In the genomic region with DNA sequence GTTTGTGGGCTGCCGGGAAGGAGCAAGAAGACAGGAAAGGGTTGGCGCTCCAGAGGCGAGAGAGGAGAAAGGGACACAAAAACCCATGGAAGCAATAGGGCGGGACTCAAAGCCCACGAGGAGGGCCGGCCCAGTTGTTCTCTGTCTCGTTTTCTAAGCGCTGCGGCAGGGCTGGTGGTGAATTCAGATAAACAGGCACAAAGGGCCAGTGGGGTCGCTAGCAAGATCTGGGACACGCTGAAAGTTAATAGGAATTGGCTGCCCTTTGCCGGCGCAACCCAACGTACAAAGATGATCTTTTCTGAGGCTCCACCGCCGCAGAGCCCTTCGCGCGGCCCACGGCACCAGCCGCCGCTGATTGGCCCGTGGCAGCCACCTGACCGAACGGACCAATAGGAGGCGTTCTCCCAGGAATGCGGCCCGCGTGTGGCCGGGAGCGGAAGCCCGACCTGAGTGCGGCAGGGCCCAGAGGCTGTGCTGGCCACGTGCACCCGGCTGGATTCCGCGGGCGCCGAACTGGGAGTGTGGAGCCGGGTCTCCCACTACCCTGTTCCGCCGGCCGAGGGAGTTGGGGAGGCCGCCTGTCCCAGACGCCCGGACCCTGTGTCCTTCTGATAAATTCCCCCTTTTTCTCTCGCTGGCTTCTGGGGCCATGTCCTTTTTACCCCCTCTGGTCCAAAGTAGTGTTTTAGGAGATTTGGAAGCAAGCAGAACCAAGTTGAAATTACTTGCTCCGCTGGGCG, we compare ENCODE assay signal across 9 cellular contexts. TPM values are rescaled to one million over a fixed set of nuclear protein-coding genes. Genes with fewer than 3 reads are reported as not detected.
DNase-seq lines count a peak whose midpoint lies in the region; ATAC-seq and TF ChIP-seq lines count a peak whose summit lies in the region.
"Had no signal": no experiment of that assay in that cellular context is flagged by ENCODE, and none has a peak within 500 bp of the region (broad histone marks: within the 10 kb centered on the region; RNA-seq: fewer than 3 reads in every experiment).

No MANE protein-coding gene starts in this region.

- H3K27me3 Mint-ChIP-seq in activated CD4-positive, alpha-beta memory T cell treated with anti-CD3 and anti-CD28 coated beads for 36 hours: no peaks in the 10 kb centered on the region

- no peak overlapping the region for H3K4me3 ChIP-seq in lung

- H3K9me3 Mint-ChIP-seq in activated CD4-positive, alpha-beta memory T cell treated with anti-CD3 and anti-CD28 coated beads for 36 hours: no peaks in the 10 kb centered on the region

- no peaks in the 10 kb centered on the region for H3K27me3 ChIP-seq in lung (ENCODE audit: control insufficient read depth, insufficient read depth)

- CTCF ChIA-PET in activated CD4-positive, alpha-beta memory T cell treated with anti-CD3 and anti-CD28 coated beads for 36 hours (lab: Charles Lee): no interaction called here

- 26 to 29% methylated on average over 49 of the region's 49 CpGs for WGBS in lung, 2 donors

- no peak for TF ChIP-seq CTCF in lung (IDR thresholded peaks at IDR 0.05; ENCODE audit: control extremely low read depth, extremely low read depth)

- H3K4me1 ChIP-seq in lung (ENCODE audit: control insufficient read depth in 2 of 2, insufficient read depth in 2 of 2, low read length in 2 of 2): peaks cover 0 to 4% of the 10 kb centered on the region in 2 donors

- peak overlapping the region; percentile 54 for H3K27ac Mint-ChIP-seq in activated CD4-positive, alpha-beta memory T cell treated with anti-CD3 and anti-CD28 coated beads for 36 hours

- no peaks in the 10 kb centered on the region for H3K36me3 ChIP-seq in lung (ENCODE audit: control insufficient read depth in 2 of 2, insufficient read depth in 2 of 2, low read length in 2 of 2)

- peak; percentile 95 for ATAC-seq in lung (ENCODE audit: insufficient read depth, low FRiP score)

- H3K4me3 Mint-ChIP-seq in activated CD4-positive, alpha-beta memory T cell treated with anti-CD3 and anti-CD28 coated beads for 36 hours: peak overlapping the region; percentile 52

- H3K36me3 Mint-ChIP-seq in activated CD4-positive, alpha-beta memory T cell treated with anti-CD3 and anti-CD28 coated beads for 36 hours: no peaks in the 10 kb centered on the region

- intact Hi-C loops in activated CD4-positive, alpha-beta memory T cell treated with anti-CD3 and anti-CD28 coated beads for 36 hours (cut with micrococcal nuclease): loop anchor here (10.0 kb wide), 1 partner anchor 148 kb away; no protein-coding TSS in a partner anchor

- POLR2A ChIA-PET in activated CD4-positive, alpha-beta memory T cell treated with anti-CD3 and anti-CD28 coated beads for 36 hours (lab: Charles Lee): interaction anchor here (1.1 kb wide), 1 partner anchor 12 kb away, joined by 3 read pairs; no protein-coding TSS in a partner anchor

- DNase-seq in NCI-H2029 (lab: John Stamatoyannopoulos, UW) (peak; percentile 74), NCI-H2029 treated with DMSO at 0.1 percent for 48 hours (lab: John Stamatoyannopoulos, UW) (no peak), dermis blood vessel endothelial cell (peak; percentile 89), lung (ENCODE audit: low spot score) (peak; percentile 89), SIG-M5 (lab: John Stamatoyannopoulos, UW) (no peak), NCI-H1436 (lab: John Stamatoyannopoulos, UW) (no peak)
- peak; percentile 92 for DNase-seq in activated CD4-positive, alpha-beta memory T cell treated with anti-CD3 and anti-CD28 coated beads for 36 hours
- DNase-seq in stimulated activated CD4-positive, alpha-beta T cell treated with anti-CD3 and anti-CD28 coated beads, TNF-alpha, amount 100 ng/mL, for 4 hours (ENCODE audit: low read depth in 3 of 3): peak; percentile 63 to 77 (median 76)

- H3K4me1 Mint-ChIP-seq in activated CD4-positive, alpha-beta memory T cell treated with anti-CD3 and anti-CD28 coated beads for 36 hours (ENCODE audit: low read depth): peaks cover 18% of the 10 kb centered on the region

- H3K9me3 ChIP-seq in lung (ENCODE audit: control insufficient read depth in 2 of 2, insufficient read depth in 1 of 2, low read length in 1 of 2): no peaks in the 10 kb centered on the region

- peak overlapping the region in 1 of 2 donors; percentile 37 for H3K27ac ChIP-seq in lung (ENCODE audit: low read depth in 1 of 2, low read length in 1 of 2)
- H3K27ac ChIP-seq: 22Rv1 had no signal

RNA-seq across cellular contexts. Expression of a gene that starts 16.8 kb away (rescaled TPM):
- total RNA-seq in activated CD4-positive, alpha-beta memory T cell treated with anti-CD3 and anti-CD28 coated beads for 36 hours: 10 to 100 TPM; 54.6 to 55.5 TPM
- total RNA-seq in dermis blood vessel endothelial cell (48.7 and 64.7 TPM in 2 replicates), lung (10 to 100 TPM; 74.3 to 81.7 TPM)
- 10 to 100 TPM in 1 of 2 donors, 1 to 10 TPM in 1; 8.0 to 12.1 TPM for polyA plus RNA-seq in lung

RNA-seq across cellular contexts. Expression of a gene that starts 30.1 kb away (rescaled TPM):
- under 1 TPM; 0.76 to 0.87 TPM for total RNA-seq in activated CD4-positive, alpha-beta memory T cell treated with anti-CD3 and anti-CD28 coated beads for 36 hours
- 2.6 and 8.1 TPM in 2 replicates for total RNA-seq in dermis blood vessel endothelial cell
- total RNA-seq in lung: 100 to 1,000 TPM in 1 of 2 donors, 10 to 100 TPM in 1; 52.0 to 106 TPM
- 10 to 100 TPM; 20.9 to 35.7 TPM for polyA plus RNA-seq in lung

Comparison
In these comparisons a context has a peak if more than half of its experiments do, and no peak if none do; other contexts are left out.
1. DNase-seq: peak in NCI-H2029 (single experiment), activated CD4-positive, alpha-beta memory T cell treated with anti-CD3 and anti-CD28 coated beads for 36 hours (single experiment), dermis blood vessel endothelial cell (single experiment), lung (single experiment) and stimulated activated CD4-positive, alpha-beta T cell treated with anti-CD3 and anti-CD28 coated beads, TNF-alpha, amount 100 ng/mL, for 4 hours (3 of 3); none in NCI-H2029 treated with DMSO at 0.1 percent for 48 hours (single experiment), SIG-M5 (single experiment) and NCI-H1436 (single experiment).